In genomic region chr20:34703061-34703572, GRCh38 we compare ENCODE assay signal across 9 cellular contexts. TPM values are rescaled to one million over a fixed set of nuclear protein-coding genes. Genes with fewer than 3 reads are reported as not detected.
DNase-seq lines count a peak whose midpoint lies in the region; ATAC-seq, FAIRE-seq and TF ChIP-seq lines count a peak whose summit lies in the region.
"Had no signal": no experiment of that assay in that cellular context is flagged by ENCODE, and none has a peak within 500 bp of the region (broad histone marks: within the 10 kb centered on the region; RNA-seq: fewer than 3 reads in every experiment).

No MANE protein-coding gene starts in this region.

- DNase-seq in MM.1S (no peak), neural crest cell (ENCODE audit: low read depth, low spot score) (no peak), H54 (ENCODE audit: insufficient read length, low spot score) (no peak), NCI-H1694 (lab: John Stamatoyannopoulos, UW) (no peak)

- H3K36me3 ChIP-seq in BLaER1, result no peaks in the 10 kb centered on the region
- H3K36me3 ChIP-seq in MM.1S (replicated peaks; ENCODE audit: insufficient read depth, low read length), result no peaks in the 10 kb centered on the region
- no peaks in the 10 kb centered on the region for H3K36me3 ChIP-seq in ectodermal cell (ENCODE audit: control insufficient read depth, insufficient read depth, low read length)

- peak overlapping the region; percentile 95 for H3K4me3 Mint-ChIP-seq in neural crest cell

- TF ChIP-seq CTCF in MM.1S (IDR thresholded peaks at IDR 0.05; ENCODE audit: low read length) (no peak), neural crest cell (conservative IDR thresholded peaks at IDR 0.05) (no peak)

- TF ChIP-seq POLR2A in H54 (IDR thresholded peaks at IDR 0.05; ENCODE audit: low read depth, low read length), result no peak

- peaks cover 36% of the 10 kb centered on the region for H3K27me3 Mint-ChIP-seq in neural crest cell (ENCODE audit: low read depth)

- no peaks in the 10 kb centered on the region for H3K9me2 ChIP-seq in MM.1S (replicated peaks; ENCODE audit: insufficient read depth, low read length)

- H3K9ac ChIP-seq in BLaER1 (peak overlapping the region; percentile 94; the same call in 1 of the 2 replicates), MM.1S (ENCODE audit: low read length) (peak overlapping the region; percentile 83; the same call in 1 of the 2 replicates)

- peak overlapping the region; percentile 97 for H2AFZ ChIP-seq in MM.1S (ENCODE audit: low read length)

- H3K79me2 ChIP-seq in MM.1S (ENCODE audit: low read length), result no peaks in the 10 kb centered on the region

- peak overlapping the region; percentile 98 for H3K27ac Mint-ChIP-seq in neural crest cell (ENCODE audit: unreplicated experiment)

- H3K4me2 ChIP-seq in BLaER1, result peak overlapping the region; percentile 82
- H3K4me2 ChIP-seq in MM.1S (ENCODE audit: low read depth, low read length), result peak overlapping the region; percentile 100

- no peaks in the 10 kb centered on the region for H3K9me3 Mint-ChIP-seq in neural crest cell

- 39% methylated on average over 5 of the region's 5 CpGs for WGBS in ectodermal cell, 2 experiments

- H3K27ac ChIP-seq in BLaER1, result no peak overlapping the region
- H3K27ac ChIP-seq in MM.1S (ENCODE audit: low read length), result no peak overlapping the region
- no peak overlapping the region for H3K27ac ChIP-seq in ectodermal cell (ENCODE audit: insufficient read depth, low read depth, low read length, poor library complexity, severe bottlenecking)

- peaks cover 29% of the 10 kb centered on the region for H3K4me1 Mint-ChIP-seq in neural crest cell

- no peaks in the 10 kb centered on the region for H4K20me1 ChIP-seq in BLaER1
- no peaks in the 10 kb centered on the region for H4K20me1 ChIP-seq in MM.1S (ENCODE audit: insufficient read depth, low read length)

- FAIRE-seq in H54 (lab: Jason Lieb, UNC), result no peak
- FAIRE-seq: colon had no signal

- H3F3A ChIP-seq in MM.1S (ENCODE audit: insufficient read depth, low read length), result peaks cover 9% of the 10 kb centered on the region; the same call in 1 of the 2 replicates

- H3K27me3 ChIP-seq in BLaER1 (no peaks in the 10 kb centered on the region), MM.1S (replicated peaks; ENCODE audit: insufficient read depth, low read length) (no peaks in the 10 kb centered on the region), ectodermal cell (ENCODE audit: control insufficient read depth, insufficient read depth, low read length, poor library complexity, severe bottlenecking) (peaks cover 47% of the 10 kb centered on the region)

- H3K4me3 ChIP-seq in BLaER1 (peak overlapping the region; percentile 92), MM.1S (ENCODE audit: low read length) (peak overlapping the region; percentile 89), ectodermal cell (ENCODE audit: insufficient read depth, low read depth, low read length) (peak overlapping the region; percentile 81)

- no peak for ATAC-seq in GM18517 (IDR thresholded peaks at IDR 0.05; ENCODE audit: unreplicated experiment)
- no peak for ATAC-seq in HG02571 (IDR thresholded peaks at IDR 0.05; ENCODE audit: unreplicated experiment)

- no peaks in the 10 kb centered on the region for H3K36me3 Mint-ChIP-seq in neural crest cell (ENCODE audit: low read depth)

- H3K9me3 ChIP-seq in BLaER1, result no peaks in the 10 kb centered on the region
- H3K9me3 ChIP-seq in MM.1S (replicated peaks; ENCODE audit: insufficient read depth, low read length), result no peaks in the 10 kb centered on the region
- H3K9me3 ChIP-seq in ectodermal cell (ENCODE audit: control insufficient read depth, low read length), result no peaks in the 10 kb centered on the region

- peaks cover 50% of the 10 kb centered on the region for H3K4me1 ChIP-seq in BLaER1
- peaks cover 7% of the 10 kb centered on the region; the same call in 1 of the 2 replicates for H3K4me1 ChIP-seq in MM.1S (ENCODE audit: low read length)
- H3K4me1 ChIP-seq in ectodermal cell (ENCODE audit: control insufficient read depth, insufficient read depth, low read length), result peaks cover 12% of the 10 kb centered on the region

RNA-seq across cellular contexts. Expression of gene TP53INP2, which starts 1.0 kb away (rescaled TPM):
- 7.9 TPM for polyA plus RNA-seq in ectodermal cell (2013, experiment 1 of 4)
- polyA plus RNA-seq in ectodermal cell (2013, experiment 2 of 4), result 7.5 TPM
- 6.0 TPM for polyA plus RNA-seq in ectodermal cell (2013, experiment 3 of 4)
- polyA plus RNA-seq in ectodermal cell (2013, experiment 4 of 4), result 7.0 TPM
- 17.1 and 17.2 TPM in 2 replicates for total RNA-seq in neural crest cell

RNA-seq across cellular contexts. Expression of gene PIGU, which starts 26.2 kb away (rescaled TPM):
- polyA plus RNA-seq in ectodermal cell (2013, experiment 1 of 4), result 49.6 TPM
- 47.4 TPM for polyA plus RNA-seq in ectodermal cell (2013, experiment 2 of 4)
- 46.2 TPM for polyA plus RNA-seq in ectodermal cell (2013, experiment 3 of 4)
- polyA plus RNA-seq in ectodermal cell (2013, experiment 4 of 4), result 49.8 TPM
- 54.9 and 55.5 TPM in 2 replicates for total RNA-seq in neural crest cell
